In genomic region chr6:57173056-57173885, GRCh38 we compare ENCODE assay signal across 8 cellular contexts. TPM values are rescaled to one million over a fixed set of nuclear protein-coding genes. Genes with fewer than 3 reads are reported as not detected.
DNase-seq lines count a peak whose midpoint lies in the region; ATAC-seq and TF ChIP-seq lines count a peak whose summit lies in the region.

No MANE protein-coding gene starts in this region.

- H3K27me3 Mint-ChIP-seq in endodermal cell (ENCODE audit: insufficient read depth) = peaks cover 20% of the 10 kb centered on the region

- no peak for ATAC-seq in GM18907 (IDR thresholded peaks at IDR 0.05; ENCODE audit: unreplicated experiment)
- ATAC-seq in HG03354 (IDR thresholded peaks at IDR 0.05; ENCODE audit: poor library complexity, severe bottlenecking, unreplicated experiment) = no peak

- peaks cover 14% of the 10 kb centered on the region for H3K4me1 Mint-ChIP-seq in endodermal cell

- H2AFZ ChIP-seq in MM.1S (ENCODE audit: low read length) = peak overlapping the region; percentile 67

- no peak for TF ChIP-seq CTCF in GM12865 (IDR thresholded peaks at IDR 0.05; ENCODE audit: insufficient read depth, low read depth, low read length, missing control alignments)
- TF ChIP-seq CTCF in MM.1S (IDR thresholded peaks at IDR 0.05; ENCODE audit: low read length) = no peak
- TF ChIP-seq CTCF in WI38 (IDR thresholded peaks at IDR 0.05; ENCODE audit: low read depth, low read length) = no peak
- TF ChIP-seq CTCF in endodermal cell (conservative IDR thresholded peaks at IDR 0.05) = no peak

- H3F3A ChIP-seq in MM.1S (ENCODE audit: insufficient read depth, low read length) = peaks cover 16% of the 10 kb centered on the region

- no peaks in the 10 kb centered on the region for H3K9me3 Mint-ChIP-seq in endodermal cell

- H4K20me1 ChIP-seq in MM.1S (ENCODE audit: insufficient read depth, low read length) = no peaks in the 10 kb centered on the region

- peak overlapping the region; percentile 71 for H3K9ac ChIP-seq in MM.1S (ENCODE audit: low read length)
- peak overlapping the region; percentile 62 for H3K9ac ChIP-seq in endodermal cell (ENCODE audit: extremely low read depth, low read length, poor library complexity, severe bottlenecking)
- peak overlapping the region; percentile 69 for H3K9ac ChIP-seq in mucosa of stomach (ENCODE audit: low read length)

- no peaks in the 10 kb centered on the region for H3K9me3 ChIP-seq in MM.1S (replicated peaks; ENCODE audit: insufficient read depth, low read length)
- H3K9me3 ChIP-seq in endodermal cell (ENCODE audit: control insufficient read depth, low read length) = no peaks in the 10 kb centered on the region
- no peaks in the 10 kb centered on the region for H3K9me3 ChIP-seq in mucosa of stomach (ENCODE audit: control insufficient read depth, low read length)
- H3K9me3 ChIP-seq in thymus (ENCODE audit: control insufficient read depth) = no peaks in the 10 kb centered on the region

- H3K27me3 ChIP-seq in MM.1S (replicated peaks; ENCODE audit: insufficient read depth, low read length) = no peaks in the 10 kb centered on the region
- H3K27me3 ChIP-seq in endodermal cell (ENCODE audit: control insufficient read depth, insufficient read depth, low read length, poor library complexity, severe bottlenecking) = peaks cover 14% of the 10 kb centered on the region
- H3K27me3 ChIP-seq in mucosa of stomach (ENCODE audit: control insufficient read depth, insufficient read depth, low read length) = peaks cover 12% of the 10 kb centered on the region
- H3K27me3 ChIP-seq in thymus (ENCODE audit: control insufficient read depth, insufficient read depth) = no peaks in the 10 kb centered on the region

- H3K4me1 ChIP-seq in MM.1S (ENCODE audit: low read length) = peaks cover 5% of the 10 kb centered on the region; the same call in 1 of the 2 replicates
- peaks cover 9% of the 10 kb centered on the region for H3K4me1 ChIP-seq in endodermal cell (ENCODE audit: control insufficient read depth, insufficient read depth, low read length)
- H3K4me1 ChIP-seq in mucosa of stomach (ENCODE audit: control insufficient read depth, insufficient read depth, low read length) = peaks cover 4% of the 10 kb centered on the region
- no peaks in the 10 kb centered on the region for H3K4me1 ChIP-seq in thymus (ENCODE audit: control insufficient read depth, insufficient read depth, low read length)

- WGBS in endodermal cell (ENCODE audit: insufficient coverage in 1 of 2, insufficient read length in 1 of 2), 2 experiments = 3 to 8% methylated on average over 6 to 19 of the region's 19 CpGs
- WGBS in thymus = 15% methylated on average over 19 of the region's 19 CpGs

- peak overlapping the region; percentile 73 for H3K4me2 ChIP-seq in MM.1S (ENCODE audit: low read depth, low read length)

- no peaks in the 10 kb centered on the region for H3K9me2 ChIP-seq in MM.1S (replicated peaks; ENCODE audit: insufficient read depth, low read length)

- H3K36me3 ChIP-seq in MM.1S (replicated peaks; ENCODE audit: insufficient read depth, low read length) (no peaks in the 10 kb centered on the region; the same call in 1 of the 2 replicates), endodermal cell (ENCODE audit: control insufficient read depth, insufficient read depth, low read length) (peaks cover 7% of the 10 kb centered on the region), mucosa of stomach (ENCODE audit: control insufficient read depth, insufficient read depth, low read length) (no peaks in the 10 kb centered on the region), thymus (ENCODE audit: control insufficient read depth, insufficient read depth) (no peaks in the 10 kb centered on the region)

- peak overlapping the region; percentile 74; the same call in 1 of the 2 replicates for H3K27ac ChIP-seq in MM.1S (ENCODE audit: low read length)
- no peak overlapping the region for H3K27ac ChIP-seq in endodermal cell (ENCODE audit: low read depth, low read length)
- H3K27ac ChIP-seq in thymus (ENCODE audit: low read depth) = peak overlapping the region; percentile 52

- H3K27ac Mint-ChIP-seq in endodermal cell = peak overlapping the region; percentile 85

- H3K36me3 Mint-ChIP-seq in endodermal cell (ENCODE audit: low read depth) = peaks cover 8% of the 10 kb centered on the region

- H3K4me3 ChIP-seq in GM12865 (ENCODE audit: low read depth, low read length) (peak overlapping the region; percentile 62), MM.1S (ENCODE audit: low read length) (peak overlapping the region; percentile 84), WI38 (ENCODE audit: low read depth, low read length) (peak overlapping the region; percentile 92), endodermal cell (ENCODE audit: low read length) (peak overlapping the region; percentile 86), mucosa of stomach (ENCODE audit: low read length) (peak overlapping the region; percentile 75), thymus (ENCODE audit: low read length) (peak overlapping the region; percentile 83)

- peaks cover 26% of the 10 kb centered on the region for H3K79me2 ChIP-seq in MM.1S (ENCODE audit: low read length)

- peak overlapping the region; percentile 64 for H3K4me3 Mint-ChIP-seq in endodermal cell

- peak; percentile 68 for DNase-seq in GM12865 (ENCODE audit: low read depth)
- peak; percentile 27 for DNase-seq in MM.1S
- peak; percentile 61 for DNase-seq in endodermal cell

RNA-seq across cellular contexts. Expression of gene BAG2, which starts 1.1 kb away (rescaled TPM):
- 1 to 10 TPM; 2.5 to 2.9 TPM for total RNA-seq in endodermal cell
- polyA plus RNA-seq in endodermal cell (2013, experiment 1 of 2) = 2.8 TPM
- polyA plus RNA-seq in endodermal cell (2013, experiment 2 of 2) = 2.6 TPM
- polyA plus RNA-seq in thymus = 2.1 TPM

RNA-seq across cellular contexts. Expression of gene RAB23, which starts 48.8 kb away (rescaled TPM):
- 10 to 100 TPM; 21.0 to 29.8 TPM for total RNA-seq in endodermal cell
- 22.2 TPM for polyA plus RNA-seq in endodermal cell (2013, experiment 1 of 2)
- 21.1 TPM for polyA plus RNA-seq in endodermal cell (2013, experiment 2 of 2)
- polyA plus RNA-seq in thymus = 5.8 TPM
